In the genomic region with DNA sequence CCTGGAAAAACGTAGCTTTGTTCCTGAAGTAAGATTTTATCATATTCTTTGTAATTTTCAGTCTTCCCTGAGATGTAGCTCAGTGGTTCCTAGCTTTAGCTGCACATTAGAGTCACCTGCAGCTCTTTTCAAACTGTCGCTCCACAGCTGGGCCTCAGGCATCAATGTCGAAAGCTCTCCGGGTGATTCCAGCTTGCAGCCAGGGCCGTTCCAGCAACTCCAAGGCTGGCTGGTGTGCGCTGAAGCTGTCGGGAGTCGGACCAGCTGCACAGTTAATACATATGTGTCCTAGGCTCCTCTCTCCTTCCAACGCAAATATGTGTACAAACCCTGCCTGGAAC, we compare ENCODE assay signal across 2 cellular contexts.
TF ChIP-seq lines count a peak whose summit lies in the region.

No MANE protein-coding gene starts in this region.

TF ChIP-seq in IMR-90, 13 proteins besides CTCF, POLR2A, EP300 and RAD21:
- TF ChIP-seq NFE2L2 (IDR thresholded peaks at IDR 0.05; ENCODE audit: low read depth, low read length) (no peak), RFX5 (IDR thresholded peaks at IDR 0.05; ENCODE audit: low read depth, low read length) (no peak), MAFK (IDR thresholded peaks at IDR 0.05; ENCODE audit: low read depth, low read length) (no peak), BHLHE40 (IDR thresholded peaks at IDR 0.05; ENCODE audit: low read depth, low read length) (no peak), FOS (IDR thresholded peaks at IDR 0.05; ENCODE audit: low read depth, low read length) (no peak), CHD1 (IDR thresholded peaks at IDR 0.05; ENCODE audit: low read depth, low read length) (no peak), MAZ (IDR thresholded peaks at IDR 0.05; ENCODE audit: borderline replicate concordance, low read depth, low read length) (no peak), MXI1 (IDR thresholded peaks at IDR 0.05; ENCODE audit: borderline replicate concordance, low read depth, low read length) (no peak), CEBPB (IDR thresholded peaks at IDR 0.05; ENCODE audit: low read depth, low read length) (no peak), RCOR1 (IDR thresholded peaks at IDR 0.05; ENCODE audit: insufficient replicate concordance, low read length) (no peak), SMC3 (IDR thresholded peaks at IDR 0.05; ENCODE audit: low read depth, low read length) (no peak)
- TF ChIP-seq, protein P1, sequence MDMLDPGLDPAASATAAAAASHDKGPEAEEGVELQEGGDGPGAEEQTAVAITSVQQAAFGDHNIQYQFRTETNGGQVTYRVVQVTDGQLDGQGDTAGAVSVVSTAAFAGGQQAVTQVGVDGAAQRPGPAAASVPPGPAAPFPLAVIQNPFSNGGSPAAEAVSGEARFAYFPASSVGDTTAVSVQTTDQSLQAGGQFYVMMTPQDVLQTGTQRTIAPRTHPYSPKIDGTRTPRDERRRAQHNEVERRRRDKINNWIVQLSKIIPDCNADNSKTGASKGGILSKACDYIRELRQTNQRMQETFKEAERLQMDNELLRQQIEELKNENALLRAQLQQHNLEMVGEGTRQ (IDR thresholded peaks at IDR 0.05; ENCODE audit: low read depth, low read length) = no peak
- TF ChIP-seq, protein P2, sequence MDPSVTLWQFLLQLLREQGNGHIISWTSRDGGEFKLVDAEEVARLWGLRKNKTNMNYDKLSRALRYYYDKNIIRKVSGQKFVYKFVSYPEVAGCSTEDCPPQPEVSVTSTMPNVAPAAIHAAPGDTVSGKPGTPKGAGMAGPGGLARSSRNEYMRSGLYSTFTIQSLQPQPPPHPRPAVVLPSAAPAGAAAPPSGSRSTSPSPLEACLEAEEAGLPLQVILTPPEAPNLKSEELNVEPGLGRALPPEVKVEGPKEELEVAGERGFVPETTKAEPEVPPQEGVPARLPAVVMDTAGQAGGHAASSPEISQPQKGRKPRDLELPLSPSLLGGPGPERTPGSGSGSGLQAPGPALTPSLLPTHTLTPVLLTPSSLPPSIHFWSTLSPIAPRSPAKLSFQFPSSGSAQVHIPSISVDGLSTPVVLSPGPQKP (IDR thresholded peaks at IDR 0.05; ENCODE audit: borderline replicate concordance, low read depth, low read length) = no peak
TF ChIP-seq in IMR-90: peak in this region for 0.

TF ChIP-seq in neural cell, 6 proteins besides CTCF, POLR2A, EP300 and RAD21:
- TF ChIP-seq MXI1 (conservative IDR thresholded peaks at IDR 0.05; ENCODE audit: poor library complexity, severe bottlenecking) = no peak
- no peak for TF ChIP-seq SMC3 (conservative IDR thresholded peaks at IDR 0.05; ENCODE audit: poor library complexity)
- TF ChIP-seq POLR2AphosphoS5 (IDR thresholded peaks at IDR 0.05) = no peak
- no peak for TF ChIP-seq EZH2 (IDR thresholded peaks at IDR 0.05; ENCODE audit: borderline replicate concordance, insufficient read depth, low read length, poor library complexity, severe bottlenecking)
- TF ChIP-seq, protein P3, sequence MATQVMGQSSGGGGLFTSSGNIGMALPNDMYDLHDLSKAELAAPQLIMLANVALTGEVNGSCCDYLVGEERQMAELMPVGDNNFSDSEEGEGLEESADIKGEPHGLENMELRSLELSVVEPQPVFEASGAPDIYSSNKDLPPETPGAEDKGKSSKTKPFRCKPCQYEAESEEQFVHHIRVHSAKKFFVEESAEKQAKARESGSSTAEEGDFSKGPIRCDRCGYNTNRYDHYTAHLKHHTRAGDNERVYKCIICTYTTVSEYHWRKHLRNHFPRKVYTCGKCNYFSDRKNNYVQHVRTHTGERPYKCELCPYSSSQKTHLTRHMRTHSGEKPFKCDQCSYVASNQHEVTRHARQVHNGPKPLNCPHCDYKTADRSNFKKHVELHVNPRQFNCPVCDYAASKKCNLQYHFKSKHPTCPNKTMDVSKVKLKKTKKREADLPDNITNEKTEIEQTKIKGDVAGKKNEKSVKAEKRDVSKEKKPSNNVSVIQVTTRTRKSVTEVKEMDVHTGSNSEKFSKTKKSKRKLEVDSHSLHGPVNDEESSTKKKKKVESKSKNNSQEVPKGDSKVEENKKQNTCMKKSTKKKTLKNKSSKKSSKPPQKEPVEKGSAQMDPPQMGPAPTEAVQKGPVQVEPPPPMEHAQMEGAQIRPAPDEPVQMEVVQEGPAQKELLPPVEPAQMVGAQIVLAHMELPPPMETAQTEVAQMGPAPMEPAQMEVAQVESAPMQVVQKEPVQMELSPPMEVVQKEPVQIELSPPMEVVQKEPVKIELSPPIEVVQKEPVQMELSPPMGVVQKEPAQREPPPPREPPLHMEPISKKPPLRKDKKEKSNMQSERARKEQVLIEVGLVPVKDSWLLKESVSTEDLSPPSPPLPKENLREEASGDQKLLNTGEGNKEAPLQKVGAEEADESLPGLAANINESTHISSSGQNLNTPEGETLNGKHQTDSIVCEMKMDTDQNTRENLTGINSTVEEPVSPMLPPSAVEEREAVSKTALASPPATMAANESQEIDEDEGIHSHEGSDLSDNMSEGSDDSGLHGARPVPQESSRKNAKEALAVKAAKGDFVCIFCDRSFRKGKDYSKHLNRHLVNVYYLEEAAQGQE (IDR thresholded peaks at IDR 0.05; ENCODE audit: borderline replicate concordance) = no peak
- TF ChIP-seq TAF1 (IDR thresholded peaks at IDR 0.05; ENCODE audit: low read depth) = no peak
